In genomic region chr19:38634757-38635482, GRCh38 we compare ENCODE assay signal across 1 cellular context.
A peak's percentile ranks its signal among the peaks of the same experiment; 100 is the strongest.
TF ChIP-seq lines count a peak whose summit lies in the region.

No MANE protein-coding gene starts in this region.

TF ChIP-seq in GM12878, 131 proteins besides CTCF, POLR2A, EP300 and RAD21 (continued from another document and continues in another):
- TF ChIP-seq BCL3 (IDR thresholded peaks at IDR 0.05; ENCODE audit: borderline replicate concordance, insufficient read depth, low read depth, low read length, poor library complexity, severe bottlenecking) (no peak), REST (IDR thresholded peaks at IDR 0.05; ENCODE audit: low read depth, low read length) (no peak), SUZ12 (IDR thresholded peaks at IDR 0.05; ENCODE audit: unreplicated experiment) (no peak), NBN (IDR thresholded peaks at IDR 0.05) (no peak), PML (IDR thresholded peaks at IDR 0.05; ENCODE audit: low read length) (no peak), HDGF (IDR thresholded peaks at IDR 0.05) (peak; percentile 73; the same call in 1 of the 2 replicates), USF1 (IDR thresholded peaks at IDR 0.05; ENCODE audit: borderline replicate concordance, extremely low read length, insufficient read depth, low read depth, low read length) (no peak), E2F8 (IDR thresholded peaks at IDR 0.05; ENCODE audit: low read depth, partially characterized antibody) (no peak), POU2F2 (IDR thresholded peaks at IDR 0.05; ENCODE audit: borderline replicate concordance, low read depth, low read length) (0 out of 3 replicates have a peak, but pooled peaks have one; percentile 19), ZNF217 (IDR thresholded peaks at IDR 0.05) (no peak), JUNB (IDR thresholded peaks at IDR 0.05) (no peak), ZNF384 (IDR thresholded peaks at IDR 0.05; ENCODE audit: borderline replicate concordance, low read depth, low read length) (no peak), CUX1 (IDR thresholded peaks at IDR 0.05; ENCODE audit: insufficient replicate concordance, low read depth, low read length) (no peak), RAD51 (IDR thresholded peaks at IDR 0.05) (no peak), BCL11A (IDR thresholded peaks at IDR 0.05; ENCODE audit: low read depth, low read length) (no peak), ZNF622 (IDR thresholded peaks at IDR 0.05) (no peak), RELB (IDR thresholded peaks at IDR 0.05; ENCODE audit: low read depth) (no peak), CREM (IDR thresholded peaks at IDR 0.05; ENCODE audit: low read depth) (no peak), KLF5 (IDR thresholded peaks at IDR 0.05; ENCODE audit: partially characterized antibody) (no peak), TCF12 (IDR thresholded peaks at IDR 0.05; ENCODE audit: low read depth, low read length) (peak; percentile 65; the same call in 1 of the 2 replicates), MYC (IDR thresholded peaks at IDR 0.05; ENCODE audit: insufficient read depth, insufficient read length, insufficient replicate concordance, low read length, severe bottlenecking) (no peak), HDAC2 (IDR thresholded peaks at IDR 0.05) (no peak), NFIC (IDR thresholded peaks at IDR 0.05; ENCODE audit: low read depth, low read length) (no peak), SMC3 (IDR thresholded peaks at IDR 0.05; ENCODE audit: borderline replicate concordance, low read length) (peak; percentile 97), MEF2B (IDR thresholded peaks at IDR 0.05; ENCODE audit: partially characterized antibody, poor library complexity, severe bottlenecking) (no peak), MYB (IDR thresholded peaks at IDR 0.05; ENCODE audit: borderline replicate concordance, low read depth, low read length) (no peak), ZBTB40 (IDR thresholded peaks at IDR 0.05; ENCODE audit: borderline replicate concordance) (no peak), BMI1 (IDR thresholded peaks at IDR 0.05; ENCODE audit: borderline replicate concordance) (no peak), IRF5 (IDR thresholded peaks at IDR 0.05; ENCODE audit: borderline replicate concordance) (no peak), SMARCA5 (IDR thresholded peaks at IDR 0.05) (no peak), BACH1 (IDR thresholded peaks at IDR 0.05; ENCODE audit: borderline replicate concordance) (no peak), RBBP5 (conservative IDR thresholded peaks at IDR 0.05) (no peak), SRF (IDR thresholded peaks at IDR 0.05; ENCODE audit: low read depth in 2 of 2, low read length in 2 of 2) (no peak), YY1 (IDR thresholded peaks at IDR 0.05; ENCODE audit: low read depth, low read length) (peak; percentile 30; the same call in 1 of the 2 replicates), CREB1 (IDR thresholded peaks at IDR 0.05; ENCODE audit: low read depth) (no peak), FOXK2 (IDR thresholded peaks at IDR 0.05) (no peak), PBX3 (IDR thresholded peaks at IDR 0.05; ENCODE audit: insufficient replicate concordance, low read depth, low read length) (no peak)
